ENCODE assay signal across 2 cellular contexts in the genomic region with DNA sequence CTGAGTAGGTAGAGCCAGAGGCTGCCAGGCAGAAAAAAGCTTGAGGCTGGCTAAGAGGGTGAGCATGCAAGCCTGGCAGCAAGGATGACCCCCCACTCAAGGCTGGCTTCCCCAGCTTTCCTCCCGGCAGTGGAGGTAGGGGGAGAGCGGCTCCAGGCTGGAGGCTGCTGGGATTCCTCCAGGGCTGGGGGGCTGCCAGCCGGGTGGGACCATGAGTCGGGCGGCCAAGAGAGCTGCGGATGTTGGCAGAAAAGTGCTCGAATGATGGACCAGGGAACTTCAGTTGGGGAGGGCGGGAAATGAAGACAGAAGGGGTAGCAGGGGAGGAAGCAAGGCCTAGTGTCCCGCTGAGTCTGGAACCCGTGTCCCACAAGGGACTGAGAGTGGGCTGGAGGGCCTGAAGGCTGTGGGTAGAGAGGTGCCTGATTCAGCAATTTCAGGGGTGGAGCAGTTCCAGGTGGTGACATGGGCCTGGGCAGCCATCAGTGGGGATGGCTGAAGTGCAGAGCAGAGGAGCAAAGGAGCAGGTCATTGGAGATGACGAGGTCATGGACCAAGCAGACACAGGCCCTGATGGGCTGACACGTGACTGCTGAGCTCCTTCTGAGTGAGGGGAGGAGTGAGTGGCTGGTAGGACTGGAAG.
A peak's percentile ranks its signal among the peaks of the same experiment; 100 is the strongest.
TF ChIP-seq lines count a peak whose summit lies in the region.

No MANE protein-coding gene starts in this region.

TF ChIP-seq in A549, 52 proteins besides CTCF, POLR2A, EP300 and RAD21 (continued from another document):
- TF ChIP-seq MAFK (IDR thresholded peaks at IDR 0.05; ENCODE audit: partially characterized antibody), result peak; percentile 10

TF ChIP-seq in WTC11, 78 proteins besides CTCF, POLR2A, EP300 and RAD21 (continued from another document):
- TF ChIP-seq NR2C2 (CRISPR knock-in tag; IDR thresholded peaks at IDR 0.05) (no peak), ESRRA (CRISPR knock-in tag; IDR thresholded peaks at IDR 0.05; ENCODE audit: borderline replicate concordance) (no peak), ZBTB21 (CRISPR knock-in tag; IDR thresholded peaks at IDR 0.05; ENCODE audit: borderline replicate concordance) (no peak), MXD4 (CRISPR knock-in tag; IDR thresholded peaks at IDR 0.05; ENCODE audit: borderline replicate concordance) (no peak), RELA (CRISPR knock-in tag; IDR thresholded peaks at IDR 0.05; ENCODE audit: borderline replicate concordance) (no peak)
- TF ChIP-seq, protein P1, sequence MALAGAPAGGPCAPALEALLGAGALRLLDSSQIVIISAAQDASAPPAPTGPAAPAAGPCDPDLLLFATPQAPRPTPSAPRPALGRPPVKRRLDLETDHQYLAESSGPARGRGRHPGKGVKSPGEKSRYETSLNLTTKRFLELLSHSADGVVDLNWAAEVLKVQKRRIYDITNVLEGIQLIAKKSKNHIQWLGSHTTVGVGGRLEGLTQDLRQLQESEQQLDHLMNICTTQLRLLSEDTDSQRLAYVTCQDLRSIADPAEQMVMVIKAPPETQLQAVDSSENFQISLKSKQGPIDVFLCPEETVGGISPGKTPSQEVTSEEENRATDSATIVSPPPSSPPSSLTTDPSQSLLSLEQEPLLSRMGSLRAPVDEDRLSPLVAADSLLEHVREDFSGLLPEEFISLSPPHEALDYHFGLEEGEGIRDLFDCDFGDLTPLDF (CRISPR knock-in tag; IDR thresholded peaks at IDR 0.05), result no peak
- TF ChIP-seq, protein P2, sequence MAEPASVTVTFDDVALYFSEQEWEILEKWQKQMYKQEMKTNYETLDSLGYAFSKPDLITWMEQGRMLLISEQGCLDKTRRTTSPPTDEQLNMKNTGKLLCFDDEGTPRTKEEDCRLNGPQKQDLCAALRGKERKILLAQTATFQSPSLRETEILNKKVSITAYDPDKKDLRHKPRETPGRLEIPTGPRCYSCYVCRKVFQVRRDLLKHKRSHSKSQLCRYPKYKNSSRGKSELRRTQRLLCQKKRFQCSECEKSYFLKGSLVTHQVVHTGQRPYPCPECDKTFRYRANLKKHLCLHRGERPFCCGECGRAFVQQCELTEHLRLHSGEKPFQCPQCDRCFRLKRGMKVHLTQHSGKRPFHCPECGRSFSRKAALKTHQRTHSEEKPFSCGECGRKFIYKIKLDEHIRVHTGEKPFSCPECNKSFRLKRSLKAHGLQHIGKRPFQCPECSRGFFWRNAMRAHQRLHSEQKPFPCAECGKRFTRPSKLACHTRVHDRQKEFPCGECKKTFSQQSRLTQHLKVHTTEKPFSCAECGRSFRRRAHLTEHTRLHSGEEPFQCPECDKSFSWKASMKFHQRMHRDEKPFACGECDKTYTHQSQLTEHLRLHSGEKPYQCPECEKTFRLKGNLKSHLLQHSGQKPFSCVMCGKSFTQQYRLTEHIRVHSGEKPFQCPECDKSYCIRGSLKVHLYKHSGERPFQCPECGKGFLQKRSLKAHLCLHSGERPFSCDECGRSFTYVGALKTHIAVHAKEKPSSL (CRISPR knock-in tag; conservative IDR thresholded peaks at IDR 0.05), result no peak
- TF ChIP-seq, protein P3, sequence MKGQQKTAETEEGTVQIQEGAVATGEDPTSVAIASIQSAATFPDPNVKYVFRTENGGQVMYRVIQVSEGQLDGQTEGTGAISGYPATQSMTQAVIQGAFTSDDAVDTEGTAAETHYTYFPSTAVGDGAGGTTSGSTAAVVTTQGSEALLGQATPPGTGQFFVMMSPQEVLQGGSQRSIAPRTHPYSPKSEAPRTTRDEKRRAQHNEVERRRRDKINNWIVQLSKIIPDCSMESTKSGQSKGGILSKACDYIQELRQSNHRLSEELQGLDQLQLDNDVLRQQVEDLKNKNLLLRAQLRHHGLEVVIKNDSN (CRISPR knock-in tag; IDR thresholded peaks at IDR 0.05), result no peak
- TF ChIP-seq, protein P4, sequence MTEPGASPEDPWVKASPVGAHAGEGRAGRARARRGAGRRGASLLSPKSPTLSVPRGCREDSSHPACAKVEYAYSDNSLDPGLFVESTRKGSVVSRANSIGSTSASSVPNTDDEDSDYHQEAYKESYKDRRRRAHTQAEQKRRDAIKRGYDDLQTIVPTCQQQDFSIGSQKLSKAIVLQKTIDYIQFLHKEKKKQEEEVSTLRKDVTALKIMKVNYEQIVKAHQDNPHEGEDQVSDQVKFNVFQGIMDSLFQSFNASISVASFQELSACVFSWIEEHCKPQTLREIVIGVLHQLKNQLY (CRISPR knock-in tag; IDR thresholded peaks at IDR 0.05), result no peak
